ENCODE assay signal across 18 cellular contexts in the genomic region with DNA sequence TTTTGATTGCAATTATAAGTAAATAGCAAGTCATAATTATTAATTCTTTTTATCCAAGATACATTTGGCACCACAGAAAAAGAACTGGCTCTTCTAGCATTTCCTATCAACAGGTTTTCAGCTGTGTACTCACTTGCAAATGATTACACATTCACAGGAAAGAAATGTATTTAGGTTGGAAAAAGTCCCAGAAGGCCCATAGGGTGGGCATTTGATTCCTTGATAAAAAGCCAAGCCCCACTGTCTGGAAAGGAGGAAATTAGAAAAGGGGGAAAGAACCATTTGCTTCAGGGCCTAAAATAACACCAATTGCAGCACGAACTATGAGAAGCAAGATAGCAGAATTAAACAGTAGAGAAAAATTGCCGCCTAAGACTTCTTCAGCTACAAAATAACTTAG.
DNase-seq lines count a peak whose midpoint lies in the region; ATAC-seq, FAIRE-seq and TF ChIP-seq lines count a peak whose summit lies in the region.
"Had no signal": no experiment of that assay in that cellular context is flagged by ENCODE, and none has a peak within 500 bp of the region (broad histone marks: within the 10 kb centered on the region; RNA-seq: fewer than 3 reads in every experiment).

No MANE protein-coding gene starts in this region.

- H3K27ac ChIP-seq in kidney (ENCODE audit: low read depth in 2 of 2, low read length in 2 of 2) (no peak overlapping the region), small intestine (ENCODE audit: low read depth in 1 of 2, low read length in 1 of 2) (no peak overlapping the region)
- H3K27ac ChIP-seq: C4-2B, parathyroid adenoma, SJSA1 had no signal

- WGBS in small intestine, 3 donors = 78 to 80% (median 80%) methylated on average over 2 of the region's 2 CpGs

- FAIRE-seq in kidney (lab: Jason Lieb, UNC) (no peak), small intestine (lab: Jason Lieb, UNC) (no peak)
- FAIRE-seq: TTC549 had no signal

- H3K27me3 ChIP-seq in small intestine (ENCODE audit: control insufficient read depth in 2 of 2, insufficient read depth in 2 of 2, low read length in 2 of 2) = no peaks in the 10 kb centered on the region
- H3K27me3 ChIP-seq: body of pancreas, gastroesophageal sphincter, SJSA1 had no signal

- H3K4me3 ChIP-seq in fibroblast of pulmonary artery (replicated peaks; ENCODE audit: low read depth, low read length) (no peak overlapping the region), skeletal muscle cell (ENCODE audit: low read depth, low read length) (no peak overlapping the region), kidney (ENCODE audit: low read length in 2 of 2) (no peak overlapping the region), small intestine (ENCODE audit: low read depth in 1 of 2, low read length in 2 of 2) (no peak overlapping the region)
- H3K4me3 ChIP-seq: body of pancreas, gastroesophageal sphincter, SJSA1 had no signal

- no peak for TF ChIP-seq CTCF in fibroblast of pulmonary artery (IDR thresholded peaks at IDR 0.05; ENCODE audit: low read length, missing control alignments)
- TF ChIP-seq CTCF in kidney (IDR thresholded peaks at IDR 0.05; ENCODE audit: borderline replicate concordance, extremely low read depth, insufficient read depth) = no peak

- ATAC-seq in SK-N-SH treated with all-trans-retinoic acid at 6 μM for 48 hours = peak; percentile 59
- ATAC-seq: body of pancreas, gastroesophageal sphincter, HCT116 had no signal

- DNase-seq in HT1080 (ENCODE audit: low read depth) (peak; percentile 63), fibroblast of pulmonary artery (ENCODE audit: low read depth) (peak; percentile 74), skeletal muscle cell (ENCODE audit: low read depth) (peak; percentile 70), kidney (no peak), small intestine (no peak), occipital lobe (lab: John Stamatoyannopoulos, UW) (no peak)
- DNase-seq: body of pancreas; effector memory CD4-positive, alpha-beta T cell; immature natural killer cell; Karpas-422; NCI-H1930 had no signal

- no peaks in the 10 kb centered on the region for H3K9me3 ChIP-seq in kidney (ENCODE audit: control insufficient read depth in 1 of 2, low read length in 2 of 2)
- no peaks in the 10 kb centered on the region for H3K9me3 ChIP-seq in small intestine (ENCODE audit: control insufficient read depth, low read depth)
- H3K9me3 ChIP-seq: body of pancreas, gastroesophageal sphincter, SJSA1 had no signal

- H3K36me3 ChIP-seq in kidney (ENCODE audit: control insufficient read depth in 1 of 2, insufficient read depth in 2 of 2, low read length in 2 of 2) = no peaks in the 10 kb centered on the region
- no peaks in the 10 kb centered on the region for H3K36me3 ChIP-seq in small intestine (ENCODE audit: control insufficient read depth in 2 of 2, insufficient read depth in 2 of 2, low read length in 2 of 2)
- H3K36me3 ChIP-seq: gastroesophageal sphincter, SJSA1 had no signal

- H3K4me1 ChIP-seq in kidney (ENCODE audit: control insufficient read depth in 1 of 2, insufficient read depth in 1 of 2, low read depth in 1 of 2, low read length in 2 of 2) (peaks cover 0 to 5% of the 10 kb centered on the region in 2 donors), small intestine (ENCODE audit: control insufficient read depth in 2 of 2, insufficient read depth in 1 of 2, low read depth in 1 of 2, low read length in 1 of 2) (no peaks in the 10 kb centered on the region)
- H3K4me1 ChIP-seq: parathyroid adenoma had no signal

- intact Hi-C loops in kidney (cut with DNase I) = no loop called here

- H3K9ac ChIP-seq in kidney (ENCODE audit: low read length in 2 of 2) = no peak overlapping the region
- H3K9ac ChIP-seq: parathyroid adenoma had no signal

TF ChIP-seq in SK-N-SH treated with all-trans-retinoic acid at 6 μM for 48 hours, 23 proteins besides CTCF, POLR2A, EP300 and RAD21:
- TF ChIP-seq, protein P1, sequence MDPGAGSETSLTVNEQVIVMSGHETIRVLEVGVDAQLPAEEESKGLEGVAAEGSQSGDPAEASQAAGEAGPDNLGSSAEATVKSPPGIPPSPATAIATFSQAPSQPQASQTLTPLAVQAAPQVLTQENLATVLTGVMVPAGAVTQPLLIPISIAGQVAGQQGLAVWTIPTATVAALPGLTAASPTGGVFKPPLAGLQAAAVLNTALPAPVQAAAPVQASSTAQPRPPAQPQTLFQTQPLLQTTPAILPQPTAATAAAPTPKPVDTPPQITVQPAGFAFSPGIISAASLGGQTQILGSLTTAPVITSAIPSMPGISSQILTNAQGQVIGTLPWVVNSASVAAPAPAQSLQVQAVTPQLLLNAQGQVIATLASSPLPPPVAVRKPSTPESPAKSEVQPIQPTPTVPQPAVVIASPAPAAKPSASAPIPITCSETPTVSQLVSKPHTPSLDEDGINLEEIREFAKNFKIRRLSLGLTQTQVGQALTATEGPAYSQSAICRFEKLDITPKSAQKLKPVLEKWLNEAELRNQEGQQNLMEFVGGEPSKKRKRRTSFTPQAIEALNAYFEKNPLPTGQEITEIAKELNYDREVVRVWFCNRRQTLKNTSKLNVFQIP (CRISPR knock-in tag; IDR thresholded peaks at IDR 0.05; ENCODE audit: borderline replicate concordance, low read depth) = no peak
- TF ChIP-seq ZC3H10 (CRISPR knock-in tag; IDR thresholded peaks at IDR 0.05) = no peak
- no peak for TF ChIP-seq TCF4 (CRISPR knock-in tag; IDR thresholded peaks at IDR 0.05; ENCODE audit: borderline replicate concordance)
- no peak for TF ChIP-seq ESRRG (CRISPR knock-in tag; IDR thresholded peaks at IDR 0.05)
- TF ChIP-seq GLIS3 (CRISPR knock-in tag; IDR thresholded peaks at IDR 0.05) = no peak
- no peak for TF ChIP-seq ZNF8 (CRISPR knock-in tag; IDR thresholded peaks at IDR 0.05)

Comparison
In these comparisons a context has a peak if more than half of its experiments do, and no peak if none do; other contexts are left out.
1. DNase-seq: peak in HT1080 (single experiment), fibroblast of pulmonary artery (single experiment) and skeletal muscle cell (single experiment); none in kidney (single experiment), small intestine (single experiment) and occipital lobe (single experiment).